ENCODE assay signal across 8 cellular contexts in the genomic region with DNA sequence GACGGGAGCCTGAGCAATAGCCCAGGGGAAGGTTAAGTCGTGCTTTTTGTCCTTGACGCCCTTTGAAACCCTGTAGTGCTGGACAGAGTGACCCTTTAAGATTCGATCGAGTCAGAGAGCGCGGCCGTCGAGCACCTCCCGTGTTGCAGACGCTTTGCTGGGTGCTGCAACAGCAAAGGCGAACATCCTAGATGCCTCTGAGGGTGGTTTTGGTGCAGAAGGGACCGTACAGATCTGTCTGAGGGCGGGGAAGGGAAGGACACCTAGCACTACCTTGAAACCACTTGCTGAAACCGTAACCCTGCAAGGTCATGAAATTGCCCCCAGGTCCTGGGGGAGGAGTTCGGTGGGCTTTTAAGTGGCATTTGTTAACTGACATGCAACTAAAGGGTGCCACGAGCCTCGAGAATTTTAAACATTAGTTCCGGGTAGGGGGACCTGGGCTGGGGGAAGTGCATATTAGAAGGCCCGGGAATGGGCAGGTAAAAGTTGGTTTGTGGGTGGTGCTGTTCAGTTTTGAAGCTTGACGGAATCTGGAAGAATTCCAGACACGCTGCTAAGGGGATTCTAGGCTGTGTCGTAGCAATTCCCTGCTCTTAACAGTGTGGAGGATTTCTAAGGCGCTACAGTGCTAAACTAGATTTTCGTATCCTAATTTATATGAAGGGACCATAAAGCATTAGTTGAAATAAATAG. TPM values are rescaled to one million over a fixed set of nuclear protein-coding genes. Genes with fewer than 3 reads are reported as not detected.
DNase-seq lines count a peak whose midpoint lies in the region; ATAC-seq and TF ChIP-seq lines count a peak whose summit lies in the region.

No MANE protein-coding gene starts in this region.

- H3K4me2 ChIP-seq in OCI-LY7 (ENCODE audit: low read length) = peak overlapping the region; percentile 91

- peaks cover 30% of the 10 kb centered on the region for H3K36me3 Mint-ChIP-seq in activated CD4-positive, alpha-beta T cell treated with anti-CD3 and anti-CD28 coated beads, Interleukin-2, amount 10 ng/mL, durations not matched to agents 7 days and 5 days (ENCODE audit: low read depth)

- no peak for TF ChIP-seq CTCF in OCI-LY7 (conservative IDR thresholded peaks at IDR 0.05; ENCODE audit: low read length)
- no peak for TF ChIP-seq CTCF in epithelial cell of proximal tubule (conservative IDR thresholded peaks at IDR 0.05; ENCODE audit: low read depth, low read length)
- TF ChIP-seq CTCF in omental fat pad (IDR thresholded peaks at IDR 0.05) = no peak

- H3K9me3 ChIP-seq in OCI-LY7 (ENCODE audit: low read length) = no peaks in the 10 kb centered on the region

- CTCF ChIA-PET in activated CD4-positive, alpha-beta T cell treated with anti-CD3 and anti-CD28 coated beads, Interleukin-2, amount 10 ng/mL, durations not matched to agents 7 days and 5 days (lab: Charles Lee) = interaction anchor here (0.9 to 1.7 kb wide), 8 partner anchors 9 to 102 kb away, joined by 3 to 7 read pairs (median 4); partner anchors contain the start of gene TAF3
- CTCF ChIA-PET in OCI-LY7 (lab: Charles Lee; ENCODE audit: unreplicated experiment) = interaction anchor here (0.6 to 2.5 kb wide), 3 partner anchors 22 to 273 kb away, joined by 3 to 11 read pairs (median 3); partner anchors contain the start of gene TAF3

- no peaks in the 10 kb centered on the region for H3K9me3 Mint-ChIP-seq in activated CD4-positive, alpha-beta T cell treated with anti-CD3 and anti-CD28 coated beads, Interleukin-2, amount 10 ng/mL, durations not matched to agents 7 days and 5 days

- H3K79me2 ChIP-seq in OCI-LY7 (ENCODE audit: insufficient read depth, low read depth, low read length) = peaks cover 98% of the 10 kb centered on the region

- peak overlapping the region; percentile 35 for H3K27ac ChIP-seq in OCI-LY7 (ENCODE audit: low read depth, low read length, poor library complexity, severe bottlenecking)

- peaks cover 45% of the 10 kb centered on the region for H3K36me3 ChIP-seq in OCI-LY7 (ENCODE audit: insufficient read depth, low read length)

- no TSS peak for BruUV-seq in OCI-LY7 (replicated peaks; lab: Mats Ljungman, UMichigan)

- no peak overlapping the region for H3K4me3 Mint-ChIP-seq in activated CD4-positive, alpha-beta T cell treated with anti-CD3 and anti-CD28 coated beads, Interleukin-2, amount 10 ng/mL, durations not matched to agents 7 days and 5 days

- intact Hi-C loops in OCI-LY7 (cut with micrococcal nuclease; ENCODE audit: unreplicated experiment) = loop anchor here (2.0 kb wide), 1 partner anchor 30 kb away; the partner anchor contains the start of gene TAF3

- DNase-seq in activated CD4-positive, alpha-beta T cell treated with anti-CD3 and anti-CD28 coated beads, Interleukin-2, amount 10 ng/mL, durations not matched to agents 7 days and 5 days = peak; percentile 10
- DNase-seq in activated CD4-positive, alpha-beta T cell treated with anti-CD3 and anti-CD28 coated beads, Interleukin-2, amount 50 U/mL, for 4 hours = no peak
- DNase-seq in OCI-LY7 (ENCODE audit: low spot score) (peak; percentile 41), epithelial cell of proximal tubule (ENCODE audit: low read depth) (no peak), omental fat pad (ENCODE audit: low spot score) (no peak), left lobe of liver (ENCODE audit: low spot score) (no peak), cortex of kidney (lab: John Stamatoyannopoulos, UW) (no peak)

- ATAC-seq in HG02623 (IDR thresholded peaks at IDR 0.05; ENCODE audit: unreplicated experiment) = peak; percentile 9
- peak; percentile 1 for ATAC-seq in omental fat pad (ENCODE audit: low FRiP score)
- no peak for ATAC-seq in left lobe of liver

- H3K4me3 ChIP-seq in OCI-LY7 (ENCODE audit: low read depth, low read length, poor library complexity, severe bottlenecking) (peak overlapping the region; percentile 79), epithelial cell of proximal tubule (ENCODE audit: low read depth, low read length) (peak overlapping the region; percentile 96)

- H2AFZ ChIP-seq in OCI-LY7 (ENCODE audit: low read length) = no peak overlapping the region; the same call in 1 of the 2 replicates

- H3K9me2 ChIP-seq in OCI-LY7 (ENCODE audit: insufficient read depth, low read length) = no peaks in the 10 kb centered on the region

- H3K4me1 Mint-ChIP-seq in activated CD4-positive, alpha-beta T cell treated with anti-CD3 and anti-CD28 coated beads, Interleukin-2, amount 10 ng/mL, durations not matched to agents 7 days and 5 days = peaks cover 51% of the 10 kb centered on the region

- no peak overlapping the region for H3K27ac Mint-ChIP-seq in activated CD4-positive, alpha-beta T cell treated with anti-CD3 and anti-CD28 coated beads, Interleukin-2, amount 10 ng/mL, durations not matched to agents 7 days and 5 days

- peaks cover 47% of the 10 kb centered on the region for H4K20me1 ChIP-seq in OCI-LY7 (ENCODE audit: insufficient read depth, low read length)

- H3K27me3 Mint-ChIP-seq in activated CD4-positive, alpha-beta T cell treated with anti-CD3 and anti-CD28 coated beads, Interleukin-2, amount 10 ng/mL, durations not matched to agents 7 days and 5 days = no peaks in the 10 kb centered on the region

- POLR2A ChIA-PET in activated CD4-positive, alpha-beta T cell treated with anti-CD3 and anti-CD28 coated beads, Interleukin-2, amount 10 ng/mL, durations not matched to agents 7 days and 5 days (lab: Charles Lee) = interaction anchor here (0.8 kb wide), 1 partner anchor 29 kb away, joined by 3 read pairs; the partner anchor contains the start of gene TAF3
- POLR2A ChIA-PET in OCI-LY7 (lab: Charles Lee) = interaction anchor here (0.6 to 2.8 kb wide), 7 partner anchors 9 to 639 kb away, joined by 3 to 39 read pairs (median 3); partner anchors contain the start of gene TAF3

- H3K4me1 ChIP-seq in OCI-LY7 (ENCODE audit: insufficient read depth, low read length, poor library complexity, severe bottlenecking) = peaks cover 24% of the 10 kb centered on the region

RNA-seq across cellular contexts. Expression of gene ATP5F1C, which starts 0.8 kb away (rescaled TPM):
- total RNA-seq in activated CD4-positive, alpha-beta T cell treated with anti-CD3 and anti-CD28 coated beads, Interleukin-2, amount 10 ng/mL, durations not matched to agents 7 days and 5 days = 100 to 1,000 TPM; 256 to 286 TPM
- total RNA-seq in OCI-LY7 (2014; rRNA removed; shearing (Covaris generic)) = 221 and 242 TPM in 2 replicates
- total RNA-seq in OCI-LY7 (2022) (283 and 304 TPM in 2 replicates), epithelial cell of proximal tubule (285 and 343 TPM in 2 replicates), omental fat pad (100 to 1,000 TPM; 174 to 218 (median 205) TPM), left lobe of liver (168 TPM)

RNA-seq across cellular contexts. Expression of gene KIN, which starts 1.0 kb away (rescaled TPM):
- total RNA-seq in activated CD4-positive, alpha-beta T cell treated with anti-CD3 and anti-CD28 coated beads, Interleukin-2, amount 10 ng/mL, durations not matched to agents 7 days and 5 days = 10 to 100 TPM; 12.9 to 14.8 TPM
- total RNA-seq in OCI-LY7 (2014; rRNA removed; shearing (Covaris generic)) = 12.0 and 14.3 TPM in 2 replicates
- total RNA-seq in OCI-LY7 (2022) = 13.6 and 15.5 TPM in 2 replicates
- 8.9 and 10.8 TPM in 2 replicates for total RNA-seq in epithelial cell of proximal tubule
- 1 to 10 TPM; 3.6 to 8.7 (median 7.3) TPM for total RNA-seq in omental fat pad
- 2.6 TPM for total RNA-seq in left lobe of liver

RNA-seq across cellular contexts. Expression of gene TAF3, which starts 29.5 kb away (rescaled TPM):
- 10 to 100 TPM; 13.9 to 16.4 TPM for total RNA-seq in activated CD4-positive, alpha-beta T cell treated with anti-CD3 and anti-CD28 coated beads, Interleukin-2, amount 10 ng/mL, durations not matched to agents 7 days and 5 days
- 3.8 and 4.4 TPM in 2 replicates for total RNA-seq in OCI-LY7 (2014; rRNA removed; shearing (Covaris generic))
- total RNA-seq in OCI-LY7 (2022) (11.1 and 12.0 TPM in 2 replicates), epithelial cell of proximal tubule (3.0 and 4.8 TPM in 2 replicates), omental fat pad (1 to 10 TPM; 4.9 to 8.8 (median 6.4) TPM), left lobe of liver (3.1 TPM)

Comparison
In these comparisons a context has a peak if more than half of its experiments do, and no peak if none do; other contexts are left out.
1. DNase-seq: peak in activated CD4-positive, alpha-beta T cell treated with anti-CD3 and anti-CD28 coated beads, Interleukin-2, amount 10 ng/mL, durations not matched to agents 7 days and 5 days (single experiment) and OCI-LY7 (single experiment); none in activated CD4-positive, alpha-beta T cell treated with anti-CD3 and anti-CD28 coated beads, Interleukin-2, amount 50 U/mL, for 4 hours (0 of 2), epithelial cell of proximal tubule (single experiment), omental fat pad (single experiment), left lobe of liver (single experiment) and cortex of kidney (single experiment).